8 cellular contexts compared by ENCODE assay signal in genomic region chr6:28988536-28989415, GRCh38. TPM values are rescaled to one million over a fixed set of nuclear protein-coding genes. Genes with fewer than 3 reads are reported as not detected.
DNase-seq lines count a peak whose midpoint lies in the region; ATAC-seq and TF ChIP-seq lines count a peak whose summit lies in the region.

No MANE protein-coding gene starts in this region.

- peak; percentile 89 for DNase-seq in H7
- DNase-seq in activated CD4-positive, CD25-positive, alpha-beta regulatory T cell treated with anti-CD3 and anti-CD28 coated beads, Interleukin-2, amount 50 U/mL, for 16 hours (ENCODE audit: low read depth, low spot score): peak; percentile 41
- DNase-seq in cardiac fibroblast (ENCODE audit: low read depth in 2 of 2): peak; percentile 72 to 85
- DNase-seq in left lung: peak; percentile 79 to 86
- peak in 2 of 3 donors; percentile 43 to 71 for DNase-seq in stimulated activated CD4-positive, alpha-beta T cell treated with anti-CD3 and anti-CD28 coated beads, TNF-alpha, amount 100 ng/mL, for 48 hours (ENCODE audit: low read depth in 3 of 3)
- DNase-seq in SK-N-DZ (ENCODE audit: low spot score): no peak
- no peak for DNase-seq in NCI-H446 treated with DMSO at 0.1 percent for 48 hours (lab: John Stamatoyannopoulos, UW)

- ATAC-seq in left lung: peak; percentile 72
- no peak for ATAC-seq in GM18505 (IDR thresholded peaks at IDR 0.05; ENCODE audit: unreplicated experiment)

- no peak overlapping the region for H3K27ac ChIP-seq in left lung

- H3K27me3 ChIP-seq in H7 (ENCODE audit: control insufficient read depth, insufficient read depth, low read length) (no peaks in the 10 kb centered on the region), left lung (peaks cover 0 to 37% of the 10 kb centered on the region in 2 donors)

- intact Hi-C loops in left lung (cut with DNase I): no loop called here

- TF ChIP-seq POLR2A in GM18505 (IDR thresholded peaks at IDR 0.05; ENCODE audit: borderline replicate concordance, extremely low read depth, insufficient read depth, insufficient read length): no peak

- H3K36me3 ChIP-seq in H7 (replicated peaks; ENCODE audit: control insufficient read depth, insufficient read depth, low read length) (no peaks in the 10 kb centered on the region), left lung (no peaks in the 10 kb centered on the region)

- H3K4me1 ChIP-seq in left lung: peaks cover 0 to 13% of the 10 kb centered on the region in 2 donors

- H3K9me3 ChIP-seq in left lung: no peaks in the 10 kb centered on the region

- TF ChIP-seq CTCF in cardiac fibroblast (IDR thresholded peaks at IDR 0.05; ENCODE audit: low read depth, low read length) (peak; percentile 45), left lung (IDR thresholded peaks at IDR 0.05) (peak; percentile 23 to 26)

- peak overlapping the region; percentile 48 for H3K4me3 ChIP-seq in H7 (ENCODE audit: insufficient read depth, low read depth, low read length)
- H3K4me3 ChIP-seq in cardiac fibroblast (replicated peaks in 1 of 2; ENCODE audit: low read depth in 2 of 2, low read length in 2 of 2): peak overlapping the region; percentile 42 to 52
- peak overlapping the region; percentile 21 to 31 for H3K4me3 ChIP-seq in left lung

RNA-seq across cellular contexts. Expression of gene ZNF311, which starts 16.3 kb away (rescaled TPM):
- 1.4 and 2.8 TPM in 2 replicates for total RNA-seq in H7 (2014; rRNA removed; shearing (Covaris generic))
- 1 to 10 TPM; 1.7 to 1.8 TPM for total RNA-seq in left lung
- not detected in 2 replicates for polyA plus RNA-seq in SK-N-DZ (2014; cell fraction: cytosol; rRNA removed)
- not detected in 2 replicates for polyA plus RNA-seq in SK-N-DZ (2014; cell fraction: nucleus; rRNA removed)

RNA-seq across cellular contexts. Expression of gene OR2W1, which starts 56.2 kb away (rescaled TPM):
- total RNA-seq in H7 (2014; rRNA removed; shearing (Covaris generic)): not detected in 2 replicates
- not detected for total RNA-seq in left lung
- polyA plus RNA-seq in SK-N-DZ (2014; cell fraction: cytosol; rRNA removed): not detected in 2 replicates
- not detected in 2 replicates for polyA plus RNA-seq in SK-N-DZ (2014; cell fraction: nucleus; rRNA removed)

Comparison
In these comparisons a context has a peak if more than half of its experiments do, and no peak if none do; other contexts are left out.
1. DNase-seq: peak in H7 (single experiment), activated CD4-positive, CD25-positive, alpha-beta regulatory T cell treated with anti-CD3 and anti-CD28 coated beads, Interleukin-2, amount 50 U/mL, for 16 hours (single experiment), cardiac fibroblast (2 of 2), left lung (2 of 2) and stimulated activated CD4-positive, alpha-beta T cell treated with anti-CD3 and anti-CD28 coated beads, TNF-alpha, amount 100 ng/mL, for 48 hours (2 of 3); none in SK-N-DZ (single experiment) and NCI-H446 treated with DMSO at 0.1 percent for 48 hours (single experiment).
2. Peak in every context shown above with its lines, with median percentiles within 50 percentile points of each other: H3K4me3 ChIP-seq.